8 cellular contexts compared by ENCODE assay signal in the genomic region with DNA sequence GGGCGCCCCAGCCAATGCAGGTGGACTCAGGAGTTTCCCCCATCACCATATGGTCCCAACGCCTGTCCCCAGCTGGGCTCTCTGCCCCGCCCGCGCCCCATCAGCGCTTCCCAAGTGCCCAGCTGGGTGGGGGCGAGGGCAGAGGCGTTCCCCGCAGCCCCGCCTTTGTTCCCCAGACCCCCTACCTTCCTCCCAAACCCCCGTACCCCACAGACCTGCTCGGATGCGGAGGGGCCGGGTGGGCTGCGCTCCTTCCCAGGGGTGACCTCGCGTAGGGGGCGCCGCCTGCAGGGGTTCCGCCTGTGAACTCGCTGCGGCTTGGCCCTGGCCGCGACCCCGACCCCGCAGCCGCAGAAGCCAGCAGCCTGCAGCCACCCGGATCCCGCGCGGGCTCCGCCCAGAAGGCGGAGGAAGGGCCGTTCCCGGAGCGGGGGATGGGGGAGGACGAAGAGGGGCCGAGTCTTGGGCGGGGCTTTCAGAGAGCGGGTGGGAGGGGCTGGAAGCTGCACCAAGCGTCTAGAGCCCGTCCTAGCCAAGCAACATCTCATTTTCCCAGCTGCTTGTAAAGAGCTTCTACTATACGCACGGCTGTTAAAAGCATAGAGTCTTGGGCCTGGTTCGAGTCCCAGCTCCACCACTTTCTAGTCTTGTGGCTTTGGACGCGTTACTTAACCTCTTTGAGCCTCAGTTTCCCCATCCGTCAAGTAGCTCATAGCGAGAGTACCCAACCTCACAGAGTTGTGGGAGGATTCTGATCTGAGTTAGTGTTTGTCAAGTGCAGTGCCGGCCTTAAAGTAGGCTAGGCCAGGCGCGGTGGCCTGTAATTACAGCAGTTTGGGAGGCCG. TPM values are rescaled to one million over a fixed set of nuclear protein-coding genes. Genes with fewer than 3 reads are reported as not detected.
DNase-seq lines count a peak whose midpoint lies in the region; ATAC-seq and TF ChIP-seq lines count a peak whose summit lies in the region.

A gene with protein sequence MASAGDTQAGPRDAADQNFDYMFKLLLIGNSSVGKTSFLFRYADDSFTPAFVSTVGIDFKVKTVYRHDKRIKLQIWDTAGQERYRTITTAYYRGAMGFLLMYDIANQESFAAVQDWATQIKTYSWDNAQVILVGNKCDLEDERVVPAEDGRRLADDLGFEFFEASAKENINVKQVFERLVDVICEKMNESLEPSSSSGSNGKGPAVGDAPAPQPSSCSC (minus strand): TSS at position 404 of the 845 bp plus-strand sequence. CDS start 2,258 bp downstream, outside the sequence.

- H3K9ac ChIP-seq in smooth muscle cell (ENCODE audit: low read depth), result peak within 1 kb of the TSS; percentile 43

- DNase-seq in NCI-H2227 treated with DMSO at 0.1 percent for 48 hours (lab: John Stamatoyannopoulos, UW) (peak; percentile 82), iris pigment epithelial cell (ENCODE audit: low read depth) (peak; percentile 85), smooth muscle cell (lab: John Stamatoyannopoulos, UW; ENCODE audit: unreplicated experiment) (peak; percentile 58)
- DNase-seq in activated CD4-positive, CD25-positive, alpha-beta regulatory T cell (lab: John Stamatoyannopoulos, UW), result peak; percentile 56 to 73 (median 62)
- DNase-seq in central memory CD4-positive, alpha-beta T cell, result peak; percentile 41

- H3K9me3 ChIP-seq in DOHH2 (ENCODE audit: control insufficient read depth, insufficient read depth, low read length) (no peaks in the 10 kb centered on the region), smooth muscle cell (replicated peaks; ENCODE audit: low read depth) (no peaks in the 10 kb centered on the region)

- H3K27ac ChIP-seq in DOHH2 (ENCODE audit: low read depth, low read length) (no peak within 1 kb of the TSS), smooth muscle cell (ENCODE audit: low read depth) (no peak within 1 kb of the TSS)

- peak within 1 kb of the TSS; percentile 85 for H2AFZ ChIP-seq in smooth muscle cell (ENCODE audit: low read depth)

- H3K4me2 ChIP-seq in DOHH2 (ENCODE audit: low read length) (peak within 1 kb of the TSS; percentile 53), smooth muscle cell (peak within 1 kb of the TSS; percentile 98)

- H3K4me3 ChIP-seq in DOHH2 (ENCODE audit: low read length), result peak within 1 kb of the TSS; percentile 76
- H3K4me3 ChIP-seq in smooth muscle cell, result peak within 1 kb of the TSS; percentile 76

- peak; percentile 64 for ATAC-seq in HG02840 (IDR thresholded peaks at IDR 0.05; ENCODE audit: low FRiP score, unreplicated experiment)
- no peak for ATAC-seq in GM21619 (IDR thresholded peaks at IDR 0.05; ENCODE audit: unreplicated experiment)

- H3K79me2 ChIP-seq in DOHH2 (ENCODE audit: control insufficient read depth, low read length) (peaks cover 2% of the 10 kb centered on the region; the same call in 1 of the 2 replicates), smooth muscle cell (ENCODE audit: low read depth) (no peaks in the 10 kb centered on the region)

- H3K27me3 ChIP-seq in DOHH2 (ENCODE audit: control insufficient read depth, low read length), result no peaks in the 10 kb centered on the region
- no peaks in the 10 kb centered on the region for H3K27me3 ChIP-seq in smooth muscle cell (ENCODE audit: low read depth)

- no peaks in the 10 kb centered on the region for H4K20me1 ChIP-seq in DOHH2 (ENCODE audit: control insufficient read depth, insufficient read depth, low read depth, low read length)
- H4K20me1 ChIP-seq in smooth muscle cell (ENCODE audit: low read depth), result no peaks in the 10 kb centered on the region

- no peak for TF ChIP-seq CTCF in DOHH2 (IDR thresholded peaks at IDR 0.05; ENCODE audit: low read depth, low read length, poor library complexity, severe bottlenecking)
- TF ChIP-seq CTCF in smooth muscle cell (IDR thresholded peaks at IDR 0.05; ENCODE audit: borderline replicate concordance, insufficient read depth, poor library complexity, severe bottlenecking), result no peak

- H3K36me3 ChIP-seq in DOHH2 (ENCODE audit: control insufficient read depth, low read length), result peaks cover 15% of the 10 kb centered on the region
- peaks cover 6% of the 10 kb centered on the region for H3K36me3 ChIP-seq in smooth muscle cell (ENCODE audit: low read depth)

- H3K4me1 ChIP-seq in DOHH2 (ENCODE audit: control insufficient read depth, low read length) (peaks cover 19% of the 10 kb centered on the region), smooth muscle cell (ENCODE audit: low read depth) (no peaks in the 10 kb centered on the region)

- WGBS in smooth muscle cell (ENCODE audit: low lambda C conversion rate), result 27% methylated on average over 18 of the region's 53 CpGs

- no peaks in the 10 kb centered on the region for H3K9me2 ChIP-seq in DOHH2 (replicated peaks; ENCODE audit: control insufficient read depth, low read length)

- no peaks in the 10 kb centered on the region for H3F3A ChIP-seq in DOHH2 (ENCODE audit: control insufficient read depth, insufficient read depth)
- H3F3A ChIP-seq in smooth muscle cell (ENCODE audit: low read depth), result no peaks in the 10 kb centered on the region

RNA-seq across cellular contexts. Expression of the gene that starts here (rescaled TPM):
- total RNA-seq in smooth muscle cell, result 11.0 and 11.9 TPM in 2 replicates
- polyA plus RNA-seq in smooth muscle cell, result 6.2 and 7.3 TPM in 2 replicates
